In genomic region chr13:112688560-112689497, GRCh38 we compare ENCODE assay signal across 8 cellular contexts. TPM values are rescaled to one million over a fixed set of nuclear protein-coding genes. Genes with fewer than 3 reads are reported as not detected.
A peak's percentile ranks its signal among the peaks of the same experiment; 100 is the strongest.
DNase-seq lines count a peak whose midpoint lies in the region; ATAC-seq, FAIRE-seq and TF ChIP-seq lines count a peak whose summit lies in the region.

No MANE protein-coding gene starts in this region.

- WGBS in SK-N-SH (ENCODE audit: low lambda C conversion rate) = 82% methylated on average over 22 of the region's 22 CpGs

- H3K9ac ChIP-seq in SK-N-SH (peak overlapping the region; percentile 69), keratinocyte (ENCODE audit: control insufficient read depth, extremely low read depth, insufficient read depth, low read length) (peak overlapping the region; percentile 80)

- no peak for FAIRE-seq in keratinocyte (lab: Jason Lieb, UNC)

- H3K9me3 ChIP-seq in SK-N-SH (no peaks in the 10 kb centered on the region), ascending aorta (no peaks in the 10 kb centered on the region), keratinocyte (ENCODE audit: control insufficient read depth, low read depth, low read length) (no peaks in the 10 kb centered on the region)

- TF ChIP-seq CTCF in SK-N-SH (IDR thresholded peaks at IDR 0.05) (no peak), ascending aorta (IDR thresholded peaks at IDR 0.05) (no peak), keratinocyte (optimal IDR thresholded peaks at IDR 0.05 in 1 of 3, IDR thresholded peaks at IDR 0.05 in 1 of 3, conservative IDR thresholded peaks at IDR 0.05 in 1 of 3; ENCODE audit: extremely low read depth in 1 of 3, insufficient read depth in 2 of 3, low read length in 3 of 3) (no peak)

- H3K9me2 ChIP-seq in SK-N-SH = no peaks in the 10 kb centered on the region

- peaks cover 0 to 29% of the 10 kb centered on the region in 2 experiments; a peak in 3 of 4 replicates for H3K4me1 ChIP-seq in SK-N-SH (ENCODE audit: control insufficient read depth in 1 of 2, insufficient read depth in 2 of 2, low read depth in 1 of 2, low read length in 1 of 2)
- H3K4me1 ChIP-seq in ascending aorta = peaks cover 0 to 13% of the 10 kb centered on the region in 2 donors
- H3K4me1 ChIP-seq in keratinocyte (ENCODE audit: control insufficient read depth, extremely low read depth, insufficient read depth, low read length) = peaks cover 17% of the 10 kb centered on the region

- POLR2A ChIA-PET in SK-N-SH (lab: Yijun Ruan, JAX) = no interaction called here

- H3K79me2 ChIP-seq in SK-N-SH (ENCODE audit: insufficient read depth) (peaks cover 18% of the 10 kb centered on the region; the same call in 1 of the 2 replicates), keratinocyte (ENCODE audit: control insufficient read depth, insufficient read depth, low read length) (peaks cover 14% of the 10 kb centered on the region)

- H2AFZ ChIP-seq in SK-N-SH (ENCODE audit: low read depth) (peak overlapping the region; percentile 100), keratinocyte (ENCODE audit: control insufficient read depth, low read length) (peak overlapping the region; percentile 71)

- peak overlapping the region; percentile 86 for H3K4me2 ChIP-seq in SK-N-SH
- H3K4me2 ChIP-seq in keratinocyte (ENCODE audit: control insufficient read depth, extremely low read depth, insufficient read depth, low read depth, low read length) = peak overlapping the region; percentile 80

- DNase-seq in NOMO-1 (lab: John Stamatoyannopoulos, UW; ENCODE audit: unreplicated experiment in 2 of 2) (peak; percentile 28 to 56), NOMO-1 treated with dmso at 0.1 percent for 144 hours (lab: John Stamatoyannopoulos, UW; ENCODE audit: unreplicated experiment) (no peak), SK-N-SH (no peak), ascending aorta (ENCODE audit: low spot score in 2 of 2) (peak in 1 of 2 donors; percentile 65), keratinocyte (ENCODE audit: low read depth, low spot score) (no peak)
- peak; percentile 71 for DNase-seq in stimulated activated CD4-positive, alpha-beta T cell treated with anti-CD3 and anti-CD28 coated beads, Interleukin-1b, Interleukin-23, amount 100 ng/mL, for 48 hours
- no peak for DNase-seq in effector CD8-positive, alpha-beta T cell (lab: John Stamatoyannopoulos, UW)

- H3K27ac ChIP-seq in SK-N-SH (ENCODE audit: low read depth in 2 of 2, low read length in 1 of 2) (0 out of 4 replicates have a peak overlapping the region, but pooled peaks of 1 of the 2 experiments have one; percentile 34), ascending aorta (peak overlapping the region; percentile 83 to 93), keratinocyte (ENCODE audit: control insufficient read depth, insufficient read depth, low read length) (no peak overlapping the region)

- H3K4me3 ChIP-seq in SK-N-SH (ENCODE audit: low read depth in 2 of 2, low read length in 1 of 2) = peak overlapping the region; percentile 75 to 83
- H3K4me3 ChIP-seq in ascending aorta = peak overlapping the region; percentile 86 to 89
- H3K4me3 ChIP-seq in keratinocyte (ENCODE audit: control insufficient read depth in 2 of 3, extremely low read depth in 1 of 3, insufficient read depth in 2 of 3, low read depth in 1 of 3, low read length in 3 of 3) = peak overlapping the region in 2 of 3 experiments; percentile 61 to 83

- no peak for TF ChIP-seq RAD21 in SK-N-SH (IDR thresholded peaks at IDR 0.05; ENCODE audit: low read length)

- H3K9me1 ChIP-seq in keratinocyte (ENCODE audit: control insufficient read depth, extremely low read depth, insufficient read depth, low read length) = no peaks in the 10 kb centered on the region

- no peak for TF ChIP-seq EP300 in SK-N-SH (IDR thresholded peaks at IDR 0.05; ENCODE audit: borderline replicate concordance in 1 of 2, low read depth in 1 of 2, low read length in 1 of 2)

- no peaks in the 10 kb centered on the region for H3F3A ChIP-seq in SK-N-SH (replicated peaks; ENCODE audit: insufficient read depth)

- H4K20me1 ChIP-seq in SK-N-SH (ENCODE audit: insufficient read depth) = no peaks in the 10 kb centered on the region
- no peaks in the 10 kb centered on the region for H4K20me1 ChIP-seq in keratinocyte (ENCODE audit: control insufficient read depth, extremely low read depth, insufficient read depth, low read length)

- no peaks in the 10 kb centered on the region for H3K36me3 ChIP-seq in SK-N-SH (replicated peaks in 1 of 2; ENCODE audit: control insufficient read depth in 1 of 2, insufficient read depth in 2 of 2, low read length in 1 of 2)
- H3K36me3 ChIP-seq in ascending aorta = no peaks in the 10 kb centered on the region
- H3K36me3 ChIP-seq in keratinocyte (ENCODE audit: control insufficient read depth in 2 of 2, extremely low read depth in 1 of 2, insufficient read depth in 2 of 2, low read length in 2 of 2) = no peaks in the 10 kb centered on the region

- H3K27me3 ChIP-seq in SK-N-SH (ENCODE audit: insufficient read depth) (no peaks in the 10 kb centered on the region), ascending aorta (no peaks in the 10 kb centered on the region), keratinocyte (ENCODE audit: control insufficient read depth, extremely low read depth, insufficient read depth, low read length) (no peaks in the 10 kb centered on the region)

- dilution Hi-C loops in keratinocyte (cut with MboI; ENCODE audit: extremely low pct_ligation_motif_present, low sequenced_read_pairs) = no loop called here

- intact Hi-C loops in ascending aorta (cut with DNase I) = loop anchor here (1.0 to 5.0 kb wide), 3 partner anchors 22 to 518 kb away; partner anchors contain the start of genes CUL4A, PCID2 and TUBGCP3

- CTCF ChIA-PET in SK-N-SH (lab: Yijun Ruan, JAX) = interaction anchor here (0.6 to 0.8 kb wide), 2 partner anchors 9 to 48 kb away, joined by 3 read pairs; no protein-coding TSS in a partner anchor

- ATAC-seq in HG03095 (IDR thresholded peaks at IDR 0.05; ENCODE audit: unreplicated experiment) = no peak

TF ChIP-seq in SK-N-SH, 30 proteins besides CTCF, POLR2A, EP300 and RAD21:
- TF ChIP-seq, protein P1, sequence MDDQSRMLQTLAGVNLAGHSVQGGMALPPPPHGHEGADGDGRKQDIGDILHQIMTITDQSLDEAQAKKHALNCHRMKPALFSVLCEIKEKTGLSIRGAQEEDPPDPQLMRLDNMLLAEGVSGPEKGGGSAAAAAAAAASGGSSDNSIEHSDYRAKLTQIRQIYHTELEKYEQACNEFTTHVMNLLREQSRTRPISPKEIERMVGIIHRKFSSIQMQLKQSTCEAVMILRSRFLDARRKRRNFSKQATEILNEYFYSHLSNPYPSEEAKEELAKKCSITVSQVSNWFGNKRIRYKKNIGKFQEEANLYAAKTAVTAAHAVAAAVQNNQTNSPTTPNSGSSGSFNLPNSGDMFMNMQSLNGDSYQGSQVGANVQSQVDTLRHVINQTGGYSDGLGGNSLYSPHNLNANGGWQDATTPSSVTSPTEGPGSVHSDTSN (IDR thresholded peaks at IDR 0.05) = no peak
- TF ChIP-seq NFIC (IDR thresholded peaks at IDR 0.05; ENCODE audit: borderline replicate concordance) (no peak), SMC3 (IDR thresholded peaks at IDR 0.05; ENCODE audit: low read depth, low read length) (no peak), RFX5 (IDR thresholded peaks at IDR 0.05; ENCODE audit: low read length) (no peak), NRF1 (IDR thresholded peaks at IDR 0.05; ENCODE audit: low read depth, low read length) (no peak), GABPA (IDR thresholded peaks at IDR 0.05; ENCODE audit: low read depth) (no peak)

RNA-seq across cellular contexts. Expression of gene ATP11A, which starts 1.0 kb away (rescaled TPM):
- 2.9 and 4.1 TPM in 2 replicates for polyA plus RNA-seq in SK-N-SH (2012; rRNA removed)
- 3.0 and 3.8 TPM in 2 replicates for polyA plus RNA-seq in SK-N-SH (2012; cell fraction: cytosol; rRNA removed)
- polyA plus RNA-seq in SK-N-SH (2012; cell fraction: nucleus; rRNA removed) = 11.6 and 12.7 TPM in 2 replicates
- 50.1 TPM for total RNA-seq in ascending aorta
- polyA plus RNA-seq in keratinocyte = 3.6 to 4.3 TPM (median 4.3 TPM) in 3 replicates
- 12.7 TPM for polyA plus RNA-seq in keratinocyte (2011; ENCODE audit: low read depth)
- 3.5 and 3.7 TPM in 2 replicates for polyA plus RNA-seq in keratinocyte (2011; cell fraction: cytosol; rRNA removed)
- polyA plus RNA-seq in keratinocyte (2011; cell fraction: nucleus; rRNA removed) = 26.6 and 34.8 TPM in 2 replicates
- polyA plus RNA-seq in keratinocyte (2012; ENCODE audit: low replicate concordance) = 5.9 and 15.0 TPM in 2 replicates
- polyA minus RNA-seq in keratinocyte = 9.9 to 26.6 TPM (median 21.3 TPM) in 3 replicates
- polyA minus RNA-seq in keratinocyte (2011; cell fraction: cytosol; rRNA and poly(A)+ RNA removed) = 10.9 TPM
- polyA minus RNA-seq in keratinocyte (2011; cell fraction: nucleus; rRNA and poly(A)+ RNA removed) = 32.7 and 44.0 TPM in 2 replicates

Comparison
In these comparisons a context has a peak if more than half of its experiments do, and no peak if none do; other contexts are left out.
1. DNase-seq: peak in NOMO-1 (2 of 2) and stimulated activated CD4-positive, alpha-beta T cell treated with anti-CD3 and anti-CD28 coated beads, Interleukin-1b, Interleukin-23, amount 100 ng/mL, for 48 hours (single experiment); none in NOMO-1 treated with dmso at 0.1 percent for 144 hours (single experiment), SK-N-SH (single experiment), keratinocyte (single experiment) and effector CD8-positive, alpha-beta T cell (single experiment).
2. Peak in every context shown above with its lines, with median percentiles within 50 percentile points of each other: H3K4me3 ChIP-seq.